Comparison of ENCODE assay signal across 17 cellular contexts in genomic region chr3:29329986-29330514, GRCh38. TPM values are rescaled to one million over a fixed set of nuclear protein-coding genes. Genes with fewer than 3 reads are reported as not detected.
A peak's percentile ranks its signal among the peaks of the same experiment; 100 is the strongest.
DNase-seq lines count a peak whose midpoint lies in the region; ATAC-seq, FAIRE-seq and TF ChIP-seq lines count a peak whose summit lies in the region.
"Had no signal": no experiment of that assay in that cellular context is flagged by ENCODE, and none has a peak within 500 bp of the region (broad histone marks: within the 10 kb centered on the region; RNA-seq: fewer than 3 reads in every experiment).

No MANE protein-coding gene starts in this region.

- peak overlapping the region; percentile 60 for H3K4me2 ChIP-seq in A549
- H3K4me2 ChIP-seq in PC-9: no peak overlapping the region
- H3K4me2 ChIP-seq in PC-3 (ENCODE audit: low read length): no peak overlapping the region

- H3F3A ChIP-seq in PC-9 (ENCODE audit: insufficient read depth, low read depth) (no peaks in the 10 kb centered on the region), PC-3 (ENCODE audit: low read length, unreplicated experiment) (no peaks in the 10 kb centered on the region)

- H3K27ac ChIP-seq in A549 (peak overlapping the region; percentile 9 to 66; a peak in 3 of 6 replicates), PC-9 (no peak overlapping the region), PC-3 (ENCODE audit: low read length) (no peak overlapping the region)

- H3K27me3 ChIP-seq in PC-9 (ENCODE audit: insufficient read depth, low read depth): no peaks in the 10 kb centered on the region
- no peaks in the 10 kb centered on the region for H3K27me3 ChIP-seq in PC-3 (ENCODE audit: low read length)
- H3K27me3 ChIP-seq: BE2C had no signal

- CTCF ChIA-PET in A549 (lab: Yijun Ruan, JAX) (interaction anchor here (0.8 kb wide), 1 partner anchor 51 kb away, joined by 3 read pairs; no protein-coding TSS in a partner anchor), PC-9 (lab: Charles Lee) (no interaction called here), PC-3 (lab: Charles Lee) (no interaction called here)

- H3K36me3 ChIP-seq in PC-9 (ENCODE audit: low read depth) (no peaks in the 10 kb centered on the region), PC-3 (ENCODE audit: low read depth, low read length) (no peaks in the 10 kb centered on the region)
- H3K36me3 ChIP-seq: BE2C had no signal

- H2AFZ ChIP-seq in PC-9: no peak overlapping the region
- no peak overlapping the region for H2AFZ ChIP-seq in PC-3 (ENCODE audit: low read length)

- no peak overlapping the region for H3K9ac ChIP-seq in PC-3 (ENCODE audit: low read length)

- POLR2A ChIA-PET in A549 (lab: Yijun Ruan, JAX) (no interaction called here), PC-9 (lab: Charles Lee; ENCODE audit: unreplicated experiment) (no interaction called here), PC-3 (lab: Charles Lee; ENCODE audit: unreplicated experiment) (no interaction called here)

- TF ChIP-seq RAD21 in A549 (conservative IDR thresholded peaks at IDR 0.05 in 1 of 2, IDR thresholded peaks at IDR 0.05 in 1 of 2): no peak

- H3K4me1 ChIP-seq in A549 (peaks cover 79% of the 10 kb centered on the region), PC-9 (replicated peaks; ENCODE audit: insufficient read depth) (no peaks in the 10 kb centered on the region), PC-3 (ENCODE audit: insufficient read depth, low read length) (peaks cover 14% of the 10 kb centered on the region)

- intact Hi-C loops in PC-9 (cut with micrococcal nuclease; ENCODE audit: unreplicated experiment) (no loop called here), PC-3 (cut with micrococcal nuclease) (loop anchor here (10.0 kb wide), 2 partner anchors 105 to 375 kb away; no protein-coding TSS in a partner anchor)

- TF ChIP-seq POLR2A in A549 (IDR thresholded peaks at IDR 0.05; ENCODE audit: low read length): no peak

- H3K9me3 ChIP-seq in A549 (no peaks in the 10 kb centered on the region), PC-9 (ENCODE audit: insufficient read depth, low read depth) (no peaks in the 10 kb centered on the region), PC-3 (ENCODE audit: low read length) (no peaks in the 10 kb centered on the region)
- H3K9me3 ChIP-seq: BE2C had no signal

- FAIRE-seq in A549 (lab: Jason Lieb, UNC): no peak
- FAIRE-seq: H1 had no signal

- H3K4me3 ChIP-seq in A549 (no peak overlapping the region), choroid plexus epithelial cell (ENCODE audit: low read depth, low read length) (no peak overlapping the region), PC-9 (no peak overlapping the region), PC-3 (ENCODE audit: low read length) (no peak overlapping the region)

- DNase-seq in A549 (ENCODE audit: low read depth in 1 of 2, low spot score in 1 of 2) (peak in 1 of 2 experiments; percentile 14), ELR (ENCODE audit: low read depth) (peak; percentile 11), choroid plexus epithelial cell (ENCODE audit: low read depth) (peak; percentile 51), kidney tubule cell (ENCODE audit: low spot score) (peak; percentile 58), PC-9 (no peak), PC-3 (no peak)
- DNase-seq in activated CD4-positive, CD25-positive, alpha-beta regulatory T cell (lab: John Stamatoyannopoulos, UW): no peak
- DNase-seq: BE2C, KG1, NCI-H1092 treated with DMSO at 0.1 percent for 48 hours, NCI-H1694, NCI-H2107, NCI-H226, NCI-H526, SHP77 had no signal

- no peak for TF ChIP-seq CTCF in A549 (IDR thresholded peaks at IDR 0.05)
- TF ChIP-seq CTCF in choroid plexus epithelial cell (conservative IDR thresholded peaks at IDR 0.05; ENCODE audit: low read depth, low read length): no peak
- TF ChIP-seq CTCF in PC-9 (conservative IDR thresholded peaks at IDR 0.05): no peak
- TF ChIP-seq CTCF in PC-3 (conservative IDR thresholded peaks at IDR 0.05; ENCODE audit: low read depth, low read length): no peak

- TF ChIP-seq EP300 in A549 (IDR thresholded peaks at IDR 0.05): no peak

- H3K9me2 ChIP-seq in PC-9 (ENCODE audit: insufficient read depth): no peaks in the 10 kb centered on the region
- no peaks in the 10 kb centered on the region for H3K9me2 ChIP-seq in PC-3 (replicated peaks; ENCODE audit: low read length)

- no peaks in the 10 kb centered on the region for H3K79me2 ChIP-seq in PC-9 (ENCODE audit: low read depth)
- H3K79me2 ChIP-seq in PC-3 (ENCODE audit: low read length): no peaks in the 10 kb centered on the region

- H4K20me1 ChIP-seq in PC-9 (ENCODE audit: insufficient read depth) (no peaks in the 10 kb centered on the region), PC-3 (ENCODE audit: low read length) (no peaks in the 10 kb centered on the region)

- no TSS peak for BruUV-seq in PC-9 (replicated peaks; lab: Mats Ljungman, UMichigan)
- BruUV-seq in PC-3 (replicated peaks; lab: Mats Ljungman, UMichigan): no TSS peak

- ATAC-seq in A549 (peak; percentile 40 to 58; a peak in 4 of 6 replicates), PC-3 (no peak)
- ATAC-seq: CD8-positive, alpha-beta T cell had no signal

- 56% methylated on average over 2 of the region's 2 CpGs for WGBS in A549 (ENCODE audit: missing lambda C conversion rate)

TF ChIP-seq in A549, 52 proteins besides CTCF, POLR2A, EP300 and RAD21:
- TF ChIP-seq RFX5 (IDR thresholded peaks at IDR 0.05) (no peak), FOXS1 (CRISPR knock-in tag; IDR thresholded peaks at IDR 0.05) (no peak), SMC3 (IDR thresholded peaks at IDR 0.05) (no peak), FOSB (CRISPR knock-in tag; IDR thresholded peaks at IDR 0.05) (no peak), MYC (IDR thresholded peaks at IDR 0.05; ENCODE audit: borderline replicate concordance, low read length) (no peak), FOSL2 (IDR thresholded peaks at IDR 0.05) (no peak), FOSL2 (CRISPR knock-in tag; IDR thresholded peaks at IDR 0.05) (no peak), HES2 (IDR thresholded peaks at IDR 0.05) (no peak), PBX3 (IDR thresholded peaks at IDR 0.05) (no peak), REST (IDR thresholded peaks at IDR 0.05) (no peak), CHD2 (IDR thresholded peaks at IDR 0.05; ENCODE audit: low read length, partially characterized antibody) (no peak), SREBF2 (IDR thresholded peaks at IDR 0.05) (no peak), NFE2L2 (conservative IDR thresholded peaks at IDR 0.05; ENCODE audit: low read length) (no peak), GATA3 (IDR thresholded peaks at IDR 0.05; ENCODE audit: borderline replicate concordance) (no peak), TP53 (CRISPR knock-in tag; IDR thresholded peaks at IDR 0.05) (no peak), ATOH8 (CRISPR knock-in tag; IDR thresholded peaks at IDR 0.05; ENCODE audit: low read depth) (no peak), ZSCAN20 (CRISPR knock-in tag; IDR thresholded peaks at IDR 0.05) (no peak), EHF (CRISPR knock-in tag; IDR thresholded peaks at IDR 0.05) (no peak)

RNA-seq across cellular contexts. Expression of gene RBMS3, which starts 49.2 kb away (rescaled TPM):
- polyA plus RNA-seq in A549 (2011; rRNA removed) (4.1 TPM in 2 replicates), A549 (2017; fragmentation: RNase III; extraction: RNeasy Plus Mini Kit Qiagen cat#74134 plus additional on column Dnase treatment) (0.66 to 1.4 TPM (median 0.92 TPM) in 3 replicates)
- 0.87 and 1.1 TPM in 2 replicates for polyA plus RNA-seq in A549 (2012; cell fraction: cytosol; rRNA removed)
- 1.2 and 2.1 TPM in 2 replicates for polyA plus RNA-seq in A549 (2012; cell fraction: nucleus; rRNA removed)
- polyA minus RNA-seq in A549 (2011; rRNA and poly(A)+ RNA removed): 27.5 and 32.3 TPM in 2 replicates
- total RNA-seq in PC-9 (2021) (3.5 and 3.9 TPM in 2 replicates), PC-3 (2014; rRNA removed) (5.4 and 13.5 TPM in 2 replicates)

Comparison
In these comparisons a context has a peak if more than half of its experiments do, and no peak if none do; other contexts are left out.
1. DNase-seq: peak in ELR (single experiment), choroid plexus epithelial cell (single experiment) and kidney tubule cell (single experiment); none in PC-9 (0 of 2), activated CD4-positive, CD25-positive, alpha-beta regulatory T cell (0 of 4) and PC-3 (single experiment).
2. H3K27ac ChIP-seq: peak in A549 (2 of 2); none in PC-9 (single experiment) and PC-3 (single experiment).